13 cellular contexts compared by ENCODE assay signal in genomic region chr22:39076117-39076516, GRCh38. TPM values are rescaled to one million over a fixed set of nuclear protein-coding genes. Genes with fewer than 3 reads are reported as not detected.
DNase-seq lines count a peak whose midpoint lies in the region; ATAC-seq, FAIRE-seq and TF ChIP-seq lines count a peak whose summit lies in the region.
"Not testable (repeated sequence)": the region's sequence is repeated elsewhere in the genome, so short reads cannot be mapped to it uniquely, and the experiment has no call there.
"Had no signal": no experiment of that assay in that cellular context is flagged by ENCODE, and none has a peak within 500 bp of the region (broad histone marks: within the 10 kb centered on the region; RNA-seq: fewer than 3 reads in every experiment).

No MANE protein-coding gene starts in this region.

- H3K4me3 Mint-ChIP-seq in WTC11: peak overlapping the region; percentile 53
- peak overlapping the region; percentile 78 for H3K4me3 Mint-ChIP-seq in activated T-helper 1 cell treated with anti-CD3 and anti-CD28 coated beads, Interleukin-12 subunit alpha, Interleukin-12 subunit beta, Interleukin-2, Interleukin-4 antibody, amounts not matched to agents 30 ng/mL and 10 ng/mL and 1 ng/mL, durations not matched to agents 14 hours and 24 hours and 36 hours
- peak overlapping the region; percentile 98 for H3K4me3 Mint-ChIP-seq in central memory CD8-positive, alpha-beta T cell

- H3K27ac Mint-ChIP-seq in WTC11: not testable (repeated sequence)
- H3K27ac Mint-ChIP-seq in activated T-helper 1 cell treated with anti-CD3 and anti-CD28 coated beads, Interleukin-12 subunit alpha, Interleukin-12 subunit beta, Interleukin-2, Interleukin-4 antibody, amounts not matched to agents 30 ng/mL and 10 ng/mL and 1 ng/mL, durations not matched to agents 14 hours and 24 hours and 36 hours: peak overlapping the region; percentile 74
- peak overlapping the region; percentile 100 for H3K27ac Mint-ChIP-seq in central memory CD8-positive, alpha-beta T cell (ENCODE audit: low read depth)

- H3F3A ChIP-seq in MM.1S (ENCODE audit: insufficient read depth, low read length): peaks cover 24% of the 10 kb centered on the region

- not testable (repeated sequence) for H3K27me3 ChIP-seq in MM.1S (replicated peaks; ENCODE audit: insufficient read depth, low read length); HepG2 (ENCODE audit: control insufficient read depth in 1 of 2, insufficient read depth in 2 of 2, low read length in 2 of 2); neutrophil

- TF ChIP-seq RAD21 in HepG2 (CRISPR knock-in tag; IDR thresholded peaks at IDR 0.05): not testable (repeated sequence)

- H3K9ac ChIP-seq in MM.1S (ENCODE audit: low read length); HepG2 (ENCODE audit: insufficient read depth, low read depth, low read length): not testable (repeated sequence)

- FAIRE-seq in HepG2 (lab: Jason Lieb, UNC): not testable (repeated sequence)

- WGBS in HepG2 (ENCODE audit: low lambda C conversion rate): 40% methylated on average over 2 of the region's 4 CpGs

- H3K4me1 ChIP-seq in MM.1S (ENCODE audit: low read length) (peaks cover 18% of the 10 kb centered on the region), HepG2 (ENCODE audit: insufficient read depth, low read length) (peaks cover 12% of the 10 kb centered on the region), neutrophil (ENCODE audit: control insufficient read depth in 1 of 2, insufficient read depth in 1 of 2, low read depth in 1 of 2, low read length in 1 of 2) (peaks cover 8 to 10% of the 10 kb centered on the region in 2 experiments)

- H3K9me3 Mint-ChIP-seq in WTC11; activated T-helper 1 cell treated with anti-CD3 and anti-CD28 coated beads, Interleukin-12 subunit alpha, Interleukin-12 subunit beta, Interleukin-2, Interleukin-4 antibody, amounts not matched to agents 30 ng/mL and 10 ng/mL and 1 ng/mL, durations not matched to agents 14 hours and 24 hours and 36 hours; central memory CD8-positive, alpha-beta T cell: not testable (repeated sequence)

- intact Hi-C loops in activated T-helper 1 cell treated with anti-CD3 and anti-CD28 coated beads, Interleukin-12 subunit alpha, Interleukin-12 subunit beta, Interleukin-2, Interleukin-4 antibody, amounts not matched to agents 30 ng/mL and 10 ng/mL and 1 ng/mL, durations not matched to agents 14 hours and 24 hours and 36 hours (cut with micrococcal nuclease): loop anchor here (5.0 kb wide), 1 partner anchor 34 kb away; the partner anchor contains the start of gene APOBEC3F
- intact Hi-C loops in HepG2 (cut with micrococcal nuclease; ENCODE audit: unreplicated experiment): not testable (repeated sequence)

- H3K27me3 Mint-ChIP-seq in WTC11 (ENCODE audit: low read depth); activated T-helper 1 cell treated with anti-CD3 and anti-CD28 coated beads, Interleukin-12 subunit alpha, Interleukin-12 subunit beta, Interleukin-2, Interleukin-4 antibody, amounts not matched to agents 30 ng/mL and 10 ng/mL and 1 ng/mL, durations not matched to agents 14 hours and 24 hours and 36 hours (ENCODE audit: insufficient read depth); central memory CD8-positive, alpha-beta T cell: not testable (repeated sequence)

- H3K4me2 ChIP-seq in MM.1S (ENCODE audit: low read depth, low read length) (peak overlapping the region; percentile 57; the same call in 1 of the 2 replicates), HepG2 (ENCODE audit: low read depth, low read length) (peak overlapping the region; percentile 47)

- H3K9me3 ChIP-seq in MM.1S (replicated peaks; ENCODE audit: insufficient read depth, low read length); HepG2 (ENCODE audit: low read length); neutrophil: not testable (repeated sequence)

- H3K36me3 ChIP-seq in MM.1S (replicated peaks; ENCODE audit: insufficient read depth, low read length); HepG2 (replicated peaks in 1 of 2; ENCODE audit: control insufficient read depth in 1 of 2, insufficient read depth in 2 of 2, low read length in 2 of 2): not testable (repeated sequence)
- peaks cover 14% of the 10 kb centered on the region for H3K36me3 ChIP-seq in neutrophil

- peaks cover 34% of the 10 kb centered on the region for H3K79me2 ChIP-seq in MM.1S (ENCODE audit: low read length)
- H3K79me2 ChIP-seq in HepG2 (ENCODE audit: insufficient read depth, low read length): not testable (repeated sequence)

- H3K27ac ChIP-seq in MM.1S (ENCODE audit: low read length): peak overlapping the region; percentile 45; the same call in 1 of the 2 replicates
- not testable (repeated sequence) for H3K27ac ChIP-seq in HepG2 (ENCODE audit: extremely low read length, insufficient read depth, low read length)
- peak overlapping the region; percentile 81 for H3K27ac ChIP-seq in neutrophil

- H3K4me1 Mint-ChIP-seq in WTC11: peaks cover 41% of the 10 kb centered on the region
- H3K4me1 Mint-ChIP-seq in activated T-helper 1 cell treated with anti-CD3 and anti-CD28 coated beads, Interleukin-12 subunit alpha, Interleukin-12 subunit beta, Interleukin-2, Interleukin-4 antibody, amounts not matched to agents 30 ng/mL and 10 ng/mL and 1 ng/mL, durations not matched to agents 14 hours and 24 hours and 36 hours (ENCODE audit: low read depth): peaks cover 32% of the 10 kb centered on the region
- H3K4me1 Mint-ChIP-seq in central memory CD8-positive, alpha-beta T cell: peaks cover 45% of the 10 kb centered on the region

- H3K4me3 ChIP-seq in GM08714 (ENCODE audit: low read length): peak overlapping the region; percentile 40; the same call in 1 of the 2 replicates
- not testable (repeated sequence) for H3K4me3 ChIP-seq in MM.1S (ENCODE audit: low read length); HepG2 (replicated peaks in 1 of 3; ENCODE audit: insufficient read depth in 1 of 3, low read depth in 2 of 3, low read length in 3 of 3); neutrophil (ENCODE audit: low read depth in 1 of 2, low read length in 1 of 2)

- H4K20me1 ChIP-seq in MM.1S (ENCODE audit: insufficient read depth, low read length); HepG2 (ENCODE audit: insufficient read depth, low read length): not testable (repeated sequence)

- not testable (repeated sequence) for TF ChIP-seq CTCF in MM.1S (IDR thresholded peaks at IDR 0.05; ENCODE audit: low read length); WTC11 (IDR thresholded peaks at IDR 0.05); HepG2 (CRISPR knock-in tag; IDR thresholded peaks at IDR 0.05); neutrophil (IDR thresholded peaks at IDR 0.05)

- not testable (repeated sequence) for BruUV-seq in HepG2 (replicated peaks; lab: Mats Ljungman, UMichigan)

- DNase-seq in MM.1S; WTC11 (ENCODE audit: low spot score); activated T-helper 1 cell treated with anti-CD3 and anti-CD28 coated beads, Interleukin-12 subunit alpha, Interleukin-12 subunit beta, Interleukin-2, Interleukin-4 antibody, amounts not matched to agents 30 ng/mL and 10 ng/mL and 1 ng/mL, durations not matched to agents 14 hours and 24 hours and 36 hours (ENCODE audit: low spot score); central memory CD8-positive, alpha-beta T cell (ENCODE audit: low spot score in 2 of 2); HepG2 (ENCODE audit: low spot score): not testable (repeated sequence)

- not testable (repeated sequence) for H3K36me3 Mint-ChIP-seq in WTC11
- H3K36me3 Mint-ChIP-seq in activated T-helper 1 cell treated with anti-CD3 and anti-CD28 coated beads, Interleukin-12 subunit alpha, Interleukin-12 subunit beta, Interleukin-2, Interleukin-4 antibody, amounts not matched to agents 30 ng/mL and 10 ng/mL and 1 ng/mL, durations not matched to agents 14 hours and 24 hours and 36 hours (ENCODE audit: low read depth): peaks cover 17% of the 10 kb centered on the region
- peaks cover 42% of the 10 kb centered on the region for H3K36me3 Mint-ChIP-seq in central memory CD8-positive, alpha-beta T cell (ENCODE audit: insufficient read depth)

- CTCF ChIA-PET in WTC11 (lab: Charles Lee): interaction anchor here (1.5 kb wide), 1 partner anchor 73 kb away, joined by 5 read pairs; no protein-coding TSS in a partner anchor
- CTCF ChIA-PET in HepG2 (lab: Yijun Ruan, JAX; ENCODE audit: low intra/inter-chr PET ratio, low total read pairs): not testable (repeated sequence)

- not testable (repeated sequence) for H2AFZ ChIP-seq in MM.1S (ENCODE audit: low read length); HepG2 (ENCODE audit: low read length)

- not testable (repeated sequence) for TF ChIP-seq POLR2A in HepG2 (IDR thresholded peaks at IDR 0.05; ENCODE audit: insufficient read depth in 1 of 2, low read depth in 2 of 2, low read length in 2 of 2)

- TF ChIP-seq EP300 in HepG2 (IDR thresholded peaks at IDR 0.05; ENCODE audit: low read depth in 2 of 2, low read length in 2 of 2); HepG2 (CRISPR knock-in tag; IDR thresholded peaks at IDR 0.05; ENCODE audit: borderline replicate concordance): not testable (repeated sequence)

- POLR2A ChIA-PET in WTC11 (lab: Charles Lee); HepG2 (lab: Yijun Ruan, JAX): not testable (repeated sequence)

- ATAC-seq in WTC11; central memory CD8-positive, alpha-beta T cell (replicated peaks; ENCODE audit: extremely low read depth, poor library complexity, severe bottlenecking): not testable (repeated sequence)
- ATAC-seq in HepG2: peak; percentile 9; the same call in 1 of the 3 replicates

- not testable (repeated sequence) for H3K9me2 ChIP-seq in MM.1S (replicated peaks; ENCODE audit: insufficient read depth, low read length)

- in situ Hi-C loops in HepG2 (cut with HindIII; ENCODE audit: extremely low pct_ligation_motif_present, low pct_unique_long_range_greater_than_20kb): not testable (repeated sequence)

RNA-seq across cellular contexts. Expression of gene APOBEC3G, which starts 1.0 kb away (rescaled TPM):
- total RNA-seq in WTC11 (2021): 1.8 to 2.2 TPM (median 2.1 TPM) in 3 replicates
- 53.7 and 56.7 TPM in 2 replicates for total RNA-seq in activated T-helper 1 cell treated with anti-CD3 and anti-CD28 coated beads, Interleukin-12 subunit alpha, Interleukin-12 subunit beta, Interleukin-2, Interleukin-4 antibody, amounts not matched to agents 30 ng/mL and 10 ng/mL and 1 ng/mL, durations not matched to agents 14 hours and 24 hours and 36 hours
- total RNA-seq in HepG2 (2016; rRNA removed; fragmentation: Illumina TruSeq; extraction: Trizol): 2.7 and 3.2 TPM in 2 replicates
- 1.5 and 2.0 TPM in 2 replicates for total RNA-seq in HepG2 (2016; cell fraction: cytosol; rRNA removed; fragmentation: Illumina TruSeq; extraction: Trizol; ENCODE audit: low read depth)
- 2.0 and 3.4 TPM in 2 replicates for total RNA-seq in HepG2 (2016; cell fraction: insoluble cytoplasmic fraction; rRNA removed; fragmentation: Illumina TruSeq; extraction: Trizol)
- 2.8 and 3.4 TPM in 2 replicates for total RNA-seq in HepG2 (2016; cell fraction: membrane; rRNA removed; fragmentation: Illumina TruSeq; extraction: Trizol)
- total RNA-seq in HepG2 (2016; cell fraction: nucleus; rRNA removed; fragmentation: Illumina TruSeq; extraction: Trizol): 2.6 and 3.3 TPM in 2 replicates
- 4.1 and 5.7 TPM in 2 replicates for polyA plus RNA-seq in HepG2 (2011; rRNA removed)
- 3.7 and 4.8 TPM in 2 replicates for polyA plus RNA-seq in HepG2 (2011; cell fraction: cytosol; rRNA removed)
- 4.2 and 5.2 TPM in 2 replicates for polyA plus RNA-seq in HepG2 (2011; cell fraction: nucleus; rRNA removed)
- polyA plus RNA-seq in HepG2 (2012): 2.9 and 3.6 TPM in 2 replicates
- 0.94 and 1.5 TPM in 2 replicates for polyA plus RNA-seq in HepG2 (2016; cell fraction: cytosol; fragmentation: Illumina TruSeq; extraction: Trizol; ENCODE audit: low read depth)
- 2.4 TPM in 2 replicates for polyA plus RNA-seq in HepG2 (2016; cell fraction: insoluble cytoplasmic fraction; fragmentation: Illumina TruSeq; extraction: Trizol; ENCODE audit: low read depth)
- polyA plus RNA-seq in HepG2 (2016; cell fraction: membrane; fragmentation: Illumina TruSeq; extraction: Trizol; ENCODE audit: low read depth): 1.9 and 2.3 TPM in 2 replicates
- 3.0 and 4.1 TPM in 2 replicates for polyA plus RNA-seq in HepG2 (2016; cell fraction: nucleus; fragmentation: Illumina TruSeq; extraction: Trizol; ENCODE audit: insufficient read depth, low read depth)
- 0.30 and 5.0 TPM in 2 replicates for polyA minus RNA-seq in HepG2 (2011; rRNA and poly(A)+ RNA removed; ENCODE audit: low replicate concordance)
- 1.5 and 1.9 TPM in 2 replicates for polyA minus RNA-seq in HepG2 (2011; cell fraction: cytosol; rRNA and poly(A)+ RNA removed)
- 4.2 and 7.7 TPM in 2 replicates for polyA minus RNA-seq in HepG2 (2011; cell fraction: nucleus; rRNA and poly(A)+ RNA removed)
- polyA plus RNA-seq: neural cell had no signal

RNA-seq across cellular contexts. Expression of gene APOBEC3H, which starts 20.9 kb away (rescaled TPM):
- total RNA-seq in WTC11 (2021) (0.42 to 0.80 TPM (median 0.66 TPM) in 3 replicates), HepG2 (2016; rRNA removed; fragmentation: Illumina TruSeq; extraction: Trizol) (0.31 and 1.0 TPM in 2 replicates)
- total RNA-seq in activated T-helper 1 cell treated with anti-CD3 and anti-CD28 coated beads, Interleukin-12 subunit alpha, Interleukin-12 subunit beta, Interleukin-2, Interleukin-4 antibody, amounts not matched to agents 30 ng/mL and 10 ng/mL and 1 ng/mL, durations not matched to agents 14 hours and 24 hours and 36 hours: 5.0 and 7.4 TPM in 2 replicates
- total RNA-seq in HepG2 (2016; cell fraction: cytosol; rRNA removed; fragmentation: Illumina TruSeq; extraction: Trizol; ENCODE audit: low read depth): not detected in 2 replicates
- total RNA-seq in HepG2 (2016; cell fraction: insoluble cytoplasmic fraction; rRNA removed; fragmentation: Illumina TruSeq; extraction: Trizol): 0.25 and 0.32 TPM in 2 replicates
- total RNA-seq in HepG2 (2016; cell fraction: membrane; rRNA removed; fragmentation: Illumina TruSeq; extraction: Trizol): 0.37 and 0.38 TPM in 2 replicates
- total RNA-seq in HepG2 (2016; cell fraction: nucleus; rRNA removed; fragmentation: Illumina TruSeq; extraction: Trizol): not detected in 2 replicates
- 0.18 and 0.20 TPM in 2 replicates for polyA plus RNA-seq in HepG2 (2011; rRNA removed)
- polyA plus RNA-seq in HepG2 (2011; cell fraction: cytosol; rRNA removed): 0.08 and 0.13 TPM in 2 replicates
- not detected in 2 replicates for polyA plus RNA-seq in HepG2 (2011; cell fraction: nucleus; rRNA removed)
- not detected in 2 replicates for polyA plus RNA-seq in HepG2 (2012)
- polyA plus RNA-seq in HepG2 (2016; cell fraction: cytosol; fragmentation: Illumina TruSeq; extraction: Trizol; ENCODE audit: low read depth): 0.17 TPM in 1 of 2 replicates, not detected in the other
- polyA plus RNA-seq in HepG2 (2016; cell fraction: insoluble cytoplasmic fraction; fragmentation: Illumina TruSeq; extraction: Trizol; ENCODE audit: low read depth): 0.46 and 0.52 TPM in 2 replicates
- polyA plus RNA-seq in HepG2 (2016; cell fraction: membrane; fragmentation: Illumina TruSeq; extraction: Trizol; ENCODE audit: low read depth): 0.27 and 0.29 TPM in 2 replicates
- not detected in 2 replicates for polyA plus RNA-seq in HepG2 (2016; cell fraction: nucleus; fragmentation: Illumina TruSeq; extraction: Trizol; ENCODE audit: insufficient read depth, low read depth)
- polyA minus RNA-seq in HepG2 (2011; rRNA and poly(A)+ RNA removed; ENCODE audit: low replicate concordance): 0.16 TPM in 2 replicates
- not detected in 2 replicates for polyA minus RNA-seq in HepG2 (2011; cell fraction: cytosol; rRNA and poly(A)+ RNA removed)
- not detected in 2 replicates for polyA minus RNA-seq in HepG2 (2011; cell fraction: nucleus; rRNA and poly(A)+ RNA removed)
- total RNA-seq: H7, left colon, mesenteric fat pad had no signal
- polyA plus RNA-seq: neural cell had no signal

RNA-seq across cellular contexts. Expression of gene APOBEC3F, which starts 35.5 kb away (rescaled TPM):
- total RNA-seq in WTC11 (2021) (8.7 to 13.1 TPM (median 11.0 TPM) in 3 replicates), HepG2 (2016; rRNA removed; fragmentation: Illumina TruSeq; extraction: Trizol) (2.9 and 3.8 TPM in 2 replicates)
- 19.0 and 21.6 TPM in 2 replicates for total RNA-seq in activated T-helper 1 cell treated with anti-CD3 and anti-CD28 coated beads, Interleukin-12 subunit alpha, Interleukin-12 subunit beta, Interleukin-2, Interleukin-4 antibody, amounts not matched to agents 30 ng/mL and 10 ng/mL and 1 ng/mL, durations not matched to agents 14 hours and 24 hours and 36 hours
- total RNA-seq in HepG2 (2016; cell fraction: cytosol; rRNA removed; fragmentation: Illumina TruSeq; extraction: Trizol; ENCODE audit: low read depth): 1.4 and 1.7 TPM in 2 replicates
- 2.5 and 3.2 TPM in 2 replicates for total RNA-seq in HepG2 (2016; cell fraction: insoluble cytoplasmic fraction; rRNA removed; fragmentation: Illumina TruSeq; extraction: Trizol)
- 2.4 and 2.7 TPM in 2 replicates for total RNA-seq in HepG2 (2016; cell fraction: membrane; rRNA removed; fragmentation: Illumina TruSeq; extraction: Trizol)
- 2.2 and 2.7 TPM in 2 replicates for total RNA-seq in HepG2 (2016; cell fraction: nucleus; rRNA removed; fragmentation: Illumina TruSeq; extraction: Trizol)
- polyA plus RNA-seq in HepG2 (2011; rRNA removed): 2.7 and 3.7 TPM in 2 replicates
- 2.5 and 3.1 TPM in 2 replicates for polyA plus RNA-seq in HepG2 (2011; cell fraction: cytosol; rRNA removed)
- polyA plus RNA-seq in HepG2 (2011; cell fraction: nucleus; rRNA removed): 2.8 and 2.9 TPM in 2 replicates
- 2.3 and 3.7 TPM in 2 replicates for polyA plus RNA-seq in HepG2 (2012)
- polyA plus RNA-seq in HepG2 (2016; cell fraction: cytosol; fragmentation: Illumina TruSeq; extraction: Trizol; ENCODE audit: low read depth): 0.87 and 1.3 TPM in 2 replicates
- polyA plus RNA-seq in HepG2 (2016; cell fraction: insoluble cytoplasmic fraction; fragmentation: Illumina TruSeq; extraction: Trizol; ENCODE audit: low read depth): 4.1 and 4.3 TPM in 2 replicates
- polyA plus RNA-seq in HepG2 (2016; cell fraction: membrane; fragmentation: Illumina TruSeq; extraction: Trizol; ENCODE audit: low read depth): 2.4 and 2.5 TPM in 2 replicates
- polyA plus RNA-seq in HepG2 (2016; cell fraction: nucleus; fragmentation: Illumina TruSeq; extraction: Trizol; ENCODE audit: insufficient read depth, low read depth): 2.7 and 3.3 TPM in 2 replicates
- polyA minus RNA-seq in HepG2 (2011; rRNA and poly(A)+ RNA removed; ENCODE audit: low replicate concordance): 0.51 and 24.4 TPM in 2 replicates
- 4.1 and 7.8 TPM in 2 replicates for polyA minus RNA-seq in HepG2 (2011; cell fraction: cytosol; rRNA and poly(A)+ RNA removed)
- polyA minus RNA-seq in HepG2 (2011; cell fraction: nucleus; rRNA and poly(A)+ RNA removed): 6.4 and 12.6 TPM in 2 replicates
- total RNA-seq: PC-3 had no signal
- polyA plus RNA-seq: neural cell had no signal

RNA-seq across cellular contexts. Expression of gene APOBEC3D, which starts 55.2 kb away (rescaled TPM):
- total RNA-seq in WTC11 (2021): 5.4 to 10.6 TPM (median 7.0 TPM) in 3 replicates
- 23.6 and 26.9 TPM in 2 replicates for total RNA-seq in activated T-helper 1 cell treated with anti-CD3 and anti-CD28 coated beads, Interleukin-12 subunit alpha, Interleukin-12 subunit beta, Interleukin-2, Interleukin-4 antibody, amounts not matched to agents 30 ng/mL and 10 ng/mL and 1 ng/mL, durations not matched to agents 14 hours and 24 hours and 36 hours
- total RNA-seq in HepG2 (2016; rRNA removed; fragmentation: Illumina TruSeq; extraction: Trizol): 0.21 and 0.24 TPM in 2 replicates
- 0.26 TPM in 1 of 2 replicates, not detected in the other for total RNA-seq in HepG2 (2016; cell fraction: cytosol; rRNA removed; fragmentation: Illumina TruSeq; extraction: Trizol; ENCODE audit: low read depth)
- total RNA-seq in HepG2 (2016; cell fraction: insoluble cytoplasmic fraction; rRNA removed; fragmentation: Illumina TruSeq; extraction: Trizol): 0.22 and 0.54 TPM in 2 replicates
- 0.25 and 0.28 TPM in 2 replicates for total RNA-seq in HepG2 (2016; cell fraction: membrane; rRNA removed; fragmentation: Illumina TruSeq; extraction: Trizol)
- total RNA-seq in HepG2 (2016; cell fraction: nucleus; rRNA removed; fragmentation: Illumina TruSeq; extraction: Trizol): 0.22 and 0.25 TPM in 2 replicates
- polyA plus RNA-seq in HepG2 (2011; rRNA removed): 0.61 and 1.0 TPM in 2 replicates
- 0.47 and 1.0 TPM in 2 replicates for polyA plus RNA-seq in HepG2 (2011; cell fraction: cytosol; rRNA removed)
- 1.8 and 2.7 TPM in 2 replicates for polyA plus RNA-seq in HepG2 (2011; cell fraction: nucleus; rRNA removed)
- polyA plus RNA-seq in HepG2 (2012): 0.52 and 1.0 TPM in 2 replicates
- not detected in 2 replicates for polyA plus RNA-seq in HepG2 (2016; cell fraction: cytosol; fragmentation: Illumina TruSeq; extraction: Trizol; ENCODE audit: low read depth)
- polyA plus RNA-seq in HepG2 (2016; cell fraction: insoluble cytoplasmic fraction; fragmentation: Illumina TruSeq; extraction: Trizol; ENCODE audit: low read depth): 0.23 TPM in 1 of 2 replicates, not detected in the other
- not detected in 2 replicates for polyA plus RNA-seq in HepG2 (2016; cell fraction: membrane; fragmentation: Illumina TruSeq; extraction: Trizol; ENCODE audit: low read depth)
- polyA plus RNA-seq in HepG2 (2016; cell fraction: nucleus; fragmentation: Illumina TruSeq; extraction: Trizol; ENCODE audit: insufficient read depth, low read depth): 0.73 and 2.3 TPM in 2 replicates
- polyA minus RNA-seq in HepG2 (2011; rRNA and poly(A)+ RNA removed; ENCODE audit: low replicate concordance): 0.16 and 0.66 TPM in 2 replicates
- 0.97 and 1.5 TPM in 2 replicates for polyA minus RNA-seq in HepG2 (2011; cell fraction: cytosol; rRNA and poly(A)+ RNA removed)
- polyA minus RNA-seq in HepG2 (2011; cell fraction: nucleus; rRNA and poly(A)+ RNA removed): 0.64 and 1.4 TPM in 2 replicates
- total RNA-seq: foreskin keratinocyte had no signal
- polyA plus RNA-seq: neural cell had no signal

Comparison
In these comparisons a context has a peak if more than half of its experiments do, and no peak if none do; other contexts are left out.
1. RNA of gene APOBEC3G, which starts 1.0 kb away (total RNA-seq): 53.7 to 56.7 TPM in activated T-helper 1 cell treated with anti-CD3 and anti-CD28 coated beads, Interleukin-12 subunit alpha, Interleukin-12 subunit beta, Interleukin-2, Interleukin-4 antibody, amounts not matched to agents 30 ng/mL and 10 ng/mL and 1 ng/mL, durations not matched to agents 14 hours and 24 hours and 36 hours; 1.5 to 3.4 TPM in HepG2 and 1.8 to 2.2 TPM in WTC11; every median in the first group is over 10 times any median in the second.
2. Peak in every context shown above with its lines, with median percentiles within 50 percentile points of each other: H3K4me3 Mint-ChIP-seq.